Comparison of ENCODE assay signal across 1 cellular context in the genomic region with DNA sequence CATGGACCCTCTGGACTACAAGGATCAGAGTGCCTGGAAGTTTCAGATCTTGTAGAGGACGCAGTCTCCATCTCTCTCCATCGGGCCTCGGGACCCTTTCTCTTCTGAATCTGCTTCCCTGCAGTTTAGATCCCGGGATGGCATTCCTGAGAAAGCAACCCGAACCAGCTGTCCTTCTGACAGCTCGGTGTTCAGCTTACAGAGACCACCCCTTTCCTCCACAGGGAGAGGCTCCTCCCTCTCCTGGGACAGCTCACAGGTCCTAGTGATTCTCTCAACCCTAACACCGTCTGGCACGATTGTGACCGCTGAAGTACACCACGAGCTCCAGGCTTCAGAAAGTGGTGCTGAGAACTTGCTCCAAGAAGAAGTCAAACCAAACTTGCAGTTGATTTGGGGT.
TF ChIP-seq lines count a peak whose summit lies in the region.

No MANE protein-coding gene starts in this region.

TF ChIP-seq in SK-N-SH treated with all-trans-retinoic acid at 6 μM for 48 hours, 23 proteins besides CTCF, POLR2A, EP300 and RAD21 (continued from another document):
- TF ChIP-seq TSHZ2 (CRISPR knock-in tag; IDR thresholded peaks at IDR 0.05) (no peak), ZC3H10 (CRISPR knock-in tag; IDR thresholded peaks at IDR 0.05) (no peak)
